ENCODE assay signal across 33 cellular contexts in the genomic region with DNA sequence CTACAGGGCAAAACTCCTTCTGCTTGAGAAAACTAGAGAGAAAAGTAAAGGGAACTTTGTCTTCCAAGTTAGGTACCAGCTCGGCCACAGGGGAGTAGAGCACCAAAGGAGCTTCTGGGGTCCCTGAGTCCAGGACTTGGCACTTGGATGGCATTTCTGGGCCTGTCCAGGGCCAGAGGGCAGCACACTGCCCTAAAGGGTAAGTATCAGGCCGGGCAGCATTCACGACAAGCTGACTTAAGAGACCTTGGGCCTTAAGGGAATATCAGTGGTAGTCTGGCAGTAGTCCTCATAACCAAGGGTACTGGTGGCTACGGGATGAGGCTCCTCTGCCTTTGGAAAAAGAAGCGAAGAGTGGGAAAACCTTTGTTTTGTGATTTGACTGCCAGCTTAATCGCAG.
DNase-seq lines count a peak whose midpoint lies in the region; TF ChIP-seq lines count a peak whose summit lies in the region.
"Had no signal": no experiment of that assay in that cellular context is flagged by ENCODE, and none has a peak within 500 bp of the region (broad histone marks: within the 10 kb centered on the region; RNA-seq: fewer than 3 reads in every experiment).

No MANE protein-coding gene starts in this region.

- no peak for TF ChIP-seq POLR2A in spleen (IDR thresholded peaks at IDR 0.05)

- no peaks in the 10 kb centered on the region for H3K36me3 ChIP-seq in spleen
- H3K36me3 ChIP-seq: BE2C; BLaER1; BLaER1 treated with 17β-estradiol and CSF1 and Interleukin-3, amounts not matched to agents 10 nM and 100 nM had no signal

- H3K9me3 ChIP-seq in spleen = no peaks in the 10 kb centered on the region
- H3K9me3 ChIP-seq: A549; BE2C; BLaER1; BLaER1 treated with 17β-estradiol and CSF1 and Interleukin-3, amounts not matched to agents 10 nM and 100 nM; Caco-2 had no signal

- no peak for TF ChIP-seq CTCF in chondrocyte (IDR thresholded peaks at IDR 0.05)
- TF ChIP-seq CTCF in progenitor cell of endocrine pancreas (IDR thresholded peaks at IDR 0.05; ENCODE audit: unreplicated experiment) = no peak
- no peak for TF ChIP-seq CTCF in spleen (IDR thresholded peaks at IDR 0.05 in 8 of 11, conservative IDR thresholded peaks at IDR 0.05 in 3 of 11)

- no peaks in the 10 kb centered on the region for H3K27me3 Mint-ChIP-seq in chondrocyte (ENCODE audit: low read depth)
- no peaks in the 10 kb centered on the region for H3K27me3 Mint-ChIP-seq in progenitor cell of endocrine pancreas
- H3K27me3 Mint-ChIP-seq: B cell; CD4-positive, alpha-beta memory T cell; CD4-positive, alpha-beta T cell; CD4-positive, CD25-positive, alpha-beta regulatory T cell had no signal

- DNase-seq in chondrocyte (ENCODE audit: low spot score) (peak; percentile 33), progenitor cell of endocrine pancreas (ENCODE audit: low spot score, unreplicated experiment) (no peak), spleen (peak; percentile 51), dermis blood vessel endothelial cell (no peak), head of caudate nucleus (no peak), KBM-7 (no peak)
- DNase-seq: 8988T; ACHN; AML-193; BE2C; C1 segment of cervical spinal cord; Caco-2; Calu3; CD4-positive, alpha-beta memory T cell; CD4-positive, alpha-beta T cell; CD4-positive, CD25-positive, alpha-beta regulatory T cell; CD8-positive, alpha-beta memory T cell; CD8-positive, alpha-beta T cell; COR-L47; DMS 273 treated with DMSO at 0.1 percent for 48 hours; DMS153; DMS53; DMS79; DMS79 treated with DMSO at 0.1 percent for 48 hours; DND-41; EL had no signal

- H3K36me3 Mint-ChIP-seq in chondrocyte (ENCODE audit: low read depth) = no peaks in the 10 kb centered on the region
- H3K36me3 Mint-ChIP-seq in progenitor cell of endocrine pancreas (ENCODE audit: insufficient read depth) = no peaks in the 10 kb centered on the region
- H3K36me3 Mint-ChIP-seq: CD14-positive monocyte; CD4-positive, alpha-beta memory T cell; CD4-positive, CD25-positive, alpha-beta regulatory T cell; CD8-positive, alpha-beta memory T cell; CD8-positive, alpha-beta T cell had no signal

- peaks cover 23% of the 10 kb centered on the region for H3K9me3 Mint-ChIP-seq in chondrocyte (ENCODE audit: low read depth)
- H3K9me3 Mint-ChIP-seq in progenitor cell of endocrine pancreas (ENCODE audit: low read depth) = peaks cover 7% of the 10 kb centered on the region
- H3K9me3 Mint-ChIP-seq: CD4-positive, alpha-beta T cell; CD8-positive, alpha-beta T cell had no signal

- H3K27me3 ChIP-seq in spleen (replicated peaks in 1 of 7) = no peaks in the 10 kb centered on the region
- H3K27me3 ChIP-seq: BE2C; BLaER1; BLaER1 treated with 17β-estradiol and CSF1 and Interleukin-3, amounts not matched to agents 10 nM and 100 nM had no signal

- H3K4me1 ChIP-seq in spleen = no peaks in the 10 kb centered on the region
- H3K4me1 ChIP-seq: A549; BE2C; BLaER1; BLaER1 treated with 17β-estradiol and CSF1 and Interleukin-3, amounts not matched to agents 10 nM and 100 nM; Caco-2 had no signal

- H3K4me3 ChIP-seq in spleen = no peak overlapping the region
- H3K4me3 ChIP-seq: A549; BLaER1; BLaER1 treated with 17β-estradiol and CSF1 and Interleukin-3, amounts not matched to agents 10 nM and 100 nM had no signal

- intact Hi-C loops in spleen (cut with DNase I; ENCODE audit: low total_unique reads) = no loop called here
- intact Hi-C loops in head of caudate nucleus (cut with DNase I) = no loop called here

- WGBS in spleen, 5 donors = 72 to 82% (median 74%) methylated on average over 5 to 6 of the region's 6 CpGs

- in situ Hi-C loops in KBM-7 (cut with MboI; ENCODE audit: low pct_unique_long_range_greater_than_20kb, low sequenced_read_pairs) = no loop called here

- H3K27ac Mint-ChIP-seq in chondrocyte (ENCODE audit: unreplicated experiment) = no peak overlapping the region
- H3K27ac Mint-ChIP-seq in progenitor cell of endocrine pancreas = peak overlapping the region; percentile 82
- H3K27ac Mint-ChIP-seq: B cell; CD14-positive monocyte; CD4-positive, alpha-beta memory T cell; CD4-positive, alpha-beta T cell; CD4-positive, CD25-positive, alpha-beta regulatory T cell; CD8-positive, alpha-beta memory T cell; CD8-positive, alpha-beta T cell had no signal

- H3K4me3 Mint-ChIP-seq in chondrocyte (ENCODE audit: unreplicated experiment) (no peak overlapping the region), progenitor cell of endocrine pancreas (ENCODE audit: low read depth) (no peak overlapping the region)
- H3K4me3 Mint-ChIP-seq: B cell; CD14-positive monocyte; CD4-positive, alpha-beta T cell; CD4-positive, CD25-positive, alpha-beta regulatory T cell; CD8-positive, alpha-beta memory T cell; CD8-positive, alpha-beta T cell had no signal

- H3K27ac ChIP-seq in spleen = no peak overlapping the region
- H3K27ac ChIP-seq: 22Rv1; A549; BLaER1; BLaER1 treated with 17β-estradiol and CSF1 and Interleukin-3, amounts not matched to agents 10 nM and 100 nM; C4-2B had no signal

- no peaks in the 10 kb centered on the region for H3K4me1 Mint-ChIP-seq in chondrocyte (ENCODE audit: low read depth)
- no peaks in the 10 kb centered on the region for H3K4me1 Mint-ChIP-seq in progenitor cell of endocrine pancreas (ENCODE audit: low read depth)
- H3K4me1 Mint-ChIP-seq: B cell; CD14-positive monocyte; CD4-positive, alpha-beta memory T cell; CD4-positive, CD25-positive, alpha-beta regulatory T cell; CD8-positive, alpha-beta memory T cell had no signal

Comparison
In these comparisons a context has a peak if more than half of its experiments do, and no peak if none do; other contexts are left out.
1. DNase-seq: peak in chondrocyte (single experiment) and spleen (single experiment); none in progenitor cell of endocrine pancreas (single experiment), dermis blood vessel endothelial cell (single experiment), head of caudate nucleus (0 of 42) and KBM-7 (single experiment).